Comparison of ENCODE assay signal across 16 cellular contexts in the genomic region with DNA sequence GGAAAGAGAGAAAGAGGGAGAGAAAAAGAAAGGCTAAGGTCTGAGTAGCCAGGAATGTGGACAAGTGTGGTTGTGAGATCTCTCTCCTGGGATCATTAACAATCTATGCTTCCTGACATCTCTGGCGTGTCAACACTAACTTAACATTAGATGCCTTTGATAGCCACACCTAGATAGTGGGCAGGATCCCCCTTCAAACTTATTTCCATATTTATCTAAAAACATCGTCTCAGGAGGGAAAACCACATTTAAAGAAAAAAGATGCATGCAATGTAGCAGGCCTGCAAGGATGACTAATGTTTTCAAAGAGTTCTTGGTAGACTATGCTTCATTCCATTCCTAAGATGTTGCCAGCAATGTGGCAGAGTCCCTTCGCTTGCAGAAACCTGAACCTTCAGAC.
DNase-seq lines count a peak whose midpoint lies in the region; ATAC-seq and TF ChIP-seq lines count a peak whose summit lies in the region.
"Had no signal": no experiment of that assay in that cellular context is flagged by ENCODE, and none has a peak within 500 bp of the region (broad histone marks: within the 10 kb centered on the region; RNA-seq: fewer than 3 reads in every experiment).

No MANE protein-coding gene starts in this region.

- peak; percentile 70 for DNase-seq in AG20443 (ENCODE audit: low spot score)
- peak; percentile 79 for DNase-seq in IMR-90
- peak; percentile 67 to 80 for DNase-seq in cardiac fibroblast (ENCODE audit: low read depth in 2 of 2)
- DNase-seq in mesothelial cell of epicardium (ENCODE audit: low spot score in 2 of 2, unreplicated experiment in 2 of 2): no peak
- no peak for DNase-seq in stimulated activated CD4-positive, alpha-beta T cell treated with anti-CD3 and anti-CD28 coated beads, Interleukin-4, amount 100 ng/mL, for 4 hours
- no peak for DNase-seq in NCI-H526 treated with DMSO at 0.1 percent for 48 hours (lab: John Stamatoyannopoulos, UW)
- DNase-seq in suprapubic skin (ENCODE audit: low spot score in 2 of 2): no peak
- no peak for DNase-seq in activated CD4-positive, alpha-beta T cell treated with anti-CD3 and anti-CD28 coated beads for 48 hours
- DNase-seq: activated CD4-positive, alpha-beta T cell treated with anti-CD3 and anti-CD28 coated beads for 36 hours; activated T-cell treated with anti-CD3 and anti-CD28 coated beads, Interleukin-2, amount 50 U/mL, for 48 hours; NCI-H1048; NCI-H345; OCI-M1 had no signal

- 0 out of 2 replicates have a peak overlapping the region, but pooled peaks have one; percentile 27 for H3K14ac ChIP-seq in IMR-90 (replicated peaks; ENCODE audit: low read depth, low read length)

- H3K4me1 Mint-ChIP-seq in mesothelial cell of epicardium: peaks cover 11% of the 10 kb centered on the region
- H3K4me1 Mint-ChIP-seq: B cell had no signal

- no peak overlapping the region for H3K4me3 ChIP-seq in IMR-90 (ENCODE audit: insufficient read depth, low read depth, low read length)
- no peak overlapping the region for H3K4me3 ChIP-seq in cardiac fibroblast (replicated peaks in 1 of 2; ENCODE audit: low read depth in 2 of 2, low read length in 2 of 2)
- no peak overlapping the region for H3K4me3 ChIP-seq in suprapubic skin

- H2AK9ac ChIP-seq in IMR-90 (replicated peaks; ENCODE audit: low read depth, low read length, poor library complexity): no peak overlapping the region

- peak overlapping the region; percentile 54; the same call in 1 of the 2 replicates for H2BK20ac ChIP-seq in IMR-90 (ENCODE audit: low read depth, low read length)

- peak overlapping the region; percentile 26; the same call in 1 of the 2 replicates for H3K23ac ChIP-seq in IMR-90 (ENCODE audit: low read depth, low read length)

- no peak overlapping the region for H3K9ac ChIP-seq in IMR-90 (ENCODE audit: low read depth, low read length)

- peak overlapping the region; percentile 6; the same call in 1 of the 3 replicates for H2BK15ac ChIP-seq in IMR-90 (ENCODE audit: low read depth, low read length)

- H3K36me3 Mint-ChIP-seq in mesothelial cell of epicardium: peaks cover 34% of the 10 kb centered on the region

- H3K4me3 Mint-ChIP-seq in mesothelial cell of epicardium: no peak overlapping the region
- H3K4me3 Mint-ChIP-seq: activated CD4-positive, alpha-beta T cell treated with anti-CD3 and anti-CD28 coated beads for 36 hours; B cell; T-helper 1 cell treated with Interleukin-12 subunit alpha and Interleukin-12 subunit beta and Interleukin-4 antibody, amounts not matched to agents 30 μg/mL and 1 μg/mL, for 36 hours had no signal

- in situ Hi-C loops in IMR-90 (cut with MboI; ENCODE audit: low sequenced_read_pairs): no loop called here

- H3K18ac ChIP-seq in IMR-90 (ENCODE audit: low read depth, low read length): peak overlapping the region; percentile 88; the same call in 1 of the 2 replicates

- POLR2A ChIA-PET in IMR-90 (lab: Charles Lee; ENCODE audit: unreplicated experiment): no interaction called here

- no TSS peak for BruUV-seq in IMR-90 (replicated peaks; lab: Mats Ljungman, UMichigan)

- no peak overlapping the region for H3K4ac ChIP-seq in IMR-90 (ENCODE audit: low read depth, low read length)

- no peak for TF ChIP-seq EP300 in suprapubic skin (IDR thresholded peaks at IDR 0.05)

- ATAC-seq in IMR-90 (ENCODE audit: low read depth): peak; percentile 82
- ATAC-seq: activated CD4-positive, alpha-beta T cell treated with anti-CD3 and anti-CD28 coated beads for 36 hours had no signal

- peak overlapping the region; percentile 85; the same call in 1 of the 2 replicates for H4K5ac ChIP-seq in IMR-90 (ENCODE audit: low read depth, low read length)

- intact Hi-C loops in IMR-90 (cut with micrococcal nuclease): loop anchor here (2.0 to 5.0 kb wide), 2 partner anchors 17 to 38 kb away; no protein-coding TSS in a partner anchor

- no peak overlapping the region for H2AFZ ChIP-seq in IMR-90 (replicated peaks; ENCODE audit: low read length, poor library complexity)

- H3K56ac ChIP-seq in IMR-90 (ENCODE audit: extremely low read depth, insufficient read depth, low read length): no peak overlapping the region

- H3K27ac Mint-ChIP-seq in mesothelial cell of epicardium: peak overlapping the region; percentile 10
- H3K27ac Mint-ChIP-seq: activated CD4-positive, alpha-beta T cell treated with anti-CD3 and anti-CD28 coated beads for 36 hours; B cell; progenitor cell of endocrine pancreas; T-helper 1 cell treated with Interleukin-12 subunit alpha and Interleukin-12 subunit beta and Interleukin-4 antibody, amounts not matched to agents 30 μg/mL and 1 μg/mL, for 36 hours had no signal

- H3K9me1 ChIP-seq in IMR-90 (ENCODE audit: insufficient read depth, low read length): peaks cover 4% of the 10 kb centered on the region; the same call in 1 of the 2 replicates

- peak overlapping the region; percentile 80; the same call in 1 of the 2 replicates for H3K4me2 ChIP-seq in IMR-90 (ENCODE audit: low read depth, low read length)

- peaks cover 8 to 11% of the 10 kb centered on the region in 2 experiments; a peak in 2 of 4 replicates for H3K79me1 ChIP-seq in IMR-90 (ENCODE audit: low read depth in 1 of 2, low read length in 2 of 2)

- H2BK5ac ChIP-seq in IMR-90 (ENCODE audit: low read depth, low read length, poor library complexity, severe bottlenecking): peak overlapping the region; percentile 90

- TF ChIP-seq POLR2A in IMR-90 (IDR thresholded peaks at IDR 0.05; ENCODE audit: low read depth, low read length) (no peak), suprapubic skin (IDR thresholded peaks at IDR 0.05) (no peak)

- CTCF ChIA-PET in IMR-90 (lab: Yijun Ruan, JAX): no interaction called here

- H3K4me1 ChIP-seq in IMR-90 (ENCODE audit: control insufficient read depth, insufficient read depth, low read length): peaks cover 11% of the 10 kb centered on the region
- no peaks in the 10 kb centered on the region for H3K4me1 ChIP-seq in suprapubic skin

- H3K9me3 ChIP-seq in IMR-90 (ENCODE audit: control insufficient read depth, insufficient read depth, low read length) (no peaks in the 10 kb centered on the region), suprapubic skin (no peaks in the 10 kb centered on the region)

- TF ChIP-seq RAD21 in IMR-90 (IDR thresholded peaks at IDR 0.05; ENCODE audit: low read length): 0 out of 2 replicates have a peak, but pooled peaks have one; percentile 6

- TF ChIP-seq CTCF in IMR-90 (conservative IDR thresholded peaks at IDR 0.05; ENCODE audit: low read depth, low read length): no peak
- TF ChIP-seq CTCF in cardiac fibroblast (IDR thresholded peaks at IDR 0.05; ENCODE audit: low read depth, low read length): no peak
- no peak for TF ChIP-seq CTCF in mesothelial cell of epicardium (IDR thresholded peaks at IDR 0.05; ENCODE audit: unreplicated experiment)
- TF ChIP-seq CTCF in suprapubic skin (IDR thresholded peaks at IDR 0.05): no peak

- H4K8ac ChIP-seq in IMR-90 (ENCODE audit: low read depth in 2 of 2, low read length in 2 of 2): peak overlapping the region in 1 of 2 experiments; percentile 60; a peak in 2 of 4 replicates

- H3K27me3 ChIP-seq in IMR-90 (ENCODE audit: control insufficient read depth, insufficient read depth, low read length): no peaks in the 10 kb centered on the region
- H3K27me3 ChIP-seq in suprapubic skin: no peaks in the 10 kb centered on the region

- no peaks in the 10 kb centered on the region; the same call in 1 of the 2 replicates for H4K20me1 ChIP-seq in IMR-90 (ENCODE audit: insufficient read depth, low read length)

- H4K91ac ChIP-seq in IMR-90 (ENCODE audit: insufficient read depth, low read depth, low read length): no peak overlapping the region

- H2BK120ac ChIP-seq in IMR-90 (ENCODE audit: low read depth, low read length): peak overlapping the region; percentile 75

- 0 out of 2 replicates have a peak overlapping the region, but pooled peaks have one; percentile 22 for H2AK5ac ChIP-seq in IMR-90 (ENCODE audit: low read depth, low read length)

- no CpG with 5 or more reads among the region's 3 CpGs for WGBS in IMR-90 (ENCODE audit: extremely low coverage in 2 of 2, insufficient read length in 1 of 2), 2 experiments
- 75% methylated on average over 3 of the region's 3 CpGs for WGBS in suprapubic skin

- dilution Hi-C loops in IMR-90 (cut with HindIII; ENCODE audit: low sequenced_read_pairs, unreplicated experiment): no loop called here

- H3K9me3 Mint-ChIP-seq in mesothelial cell of epicardium: peaks cover 12% of the 10 kb centered on the region
- H3K9me3 Mint-ChIP-seq: T-helper 1 cell treated with Interleukin-12 subunit alpha and Interleukin-12 subunit beta and Interleukin-4 antibody, amounts not matched to agents 30 μg/mL and 1 μg/mL, for 36 hours had no signal

- H3K36me3 ChIP-seq in IMR-90 (ENCODE audit: control insufficient read depth, insufficient read depth, low read length): peaks cover 8% of the 10 kb centered on the region
- peaks cover 39% of the 10 kb centered on the region for H3K36me3 ChIP-seq in suprapubic skin

- no peaks in the 10 kb centered on the region for H3K27me3 Mint-ChIP-seq in mesothelial cell of epicardium (ENCODE audit: low read depth)
- H3K27me3 Mint-ChIP-seq: activated CD4-positive, alpha-beta T cell treated with anti-CD3 and anti-CD28 coated beads for 36 hours; B cell; progenitor cell of endocrine pancreas had no signal

- H3K27ac ChIP-seq in IMR-90 (ENCODE audit: insufficient read depth, low read length): peak overlapping the region; percentile 63; the same call in 1 of the 2 replicates
- H3K27ac ChIP-seq in suprapubic skin: no peak overlapping the region

TF ChIP-seq in IMR-90, 13 proteins besides CTCF, POLR2A, EP300 and RAD21 (continues in another document):
- TF ChIP-seq SMC3 (IDR thresholded peaks at IDR 0.05; ENCODE audit: low read depth, low read length): no peak
- TF ChIP-seq USF2 (IDR thresholded peaks at IDR 0.05; ENCODE audit: low read depth, low read length): no peak
- no peak for TF ChIP-seq MAFK (IDR thresholded peaks at IDR 0.05; ENCODE audit: low read depth, low read length)
- no peak for TF ChIP-seq BHLHE40 (IDR thresholded peaks at IDR 0.05; ENCODE audit: low read depth, low read length)
- no peak for TF ChIP-seq FOS (IDR thresholded peaks at IDR 0.05; ENCODE audit: low read depth, low read length)

Comparison
In these comparisons a context has a peak if more than half of its experiments do, and no peak if none do; other contexts are left out.
1. DNase-seq: peak in AG20443 (single experiment), IMR-90 (single experiment) and cardiac fibroblast (2 of 2); none in mesothelial cell of epicardium (0 of 2), stimulated activated CD4-positive, alpha-beta T cell treated with anti-CD3 and anti-CD28 coated beads, Interleukin-4, amount 100 ng/mL, for 4 hours (0 of 2), NCI-H526 treated with DMSO at 0.1 percent for 48 hours (single experiment), suprapubic skin (0 of 2) and activated CD4-positive, alpha-beta T cell treated with anti-CD3 and anti-CD28 coated beads for 48 hours (single experiment).